Comparison of ENCODE assay signal across 20 cellular contexts in genomic region chr19:3266092-3266693, GRCh38. TPM values are rescaled to one million over a fixed set of nuclear protein-coding genes. Genes with fewer than 3 reads are reported as not detected.
A peak's percentile ranks its signal among the peaks of the same experiment; 100 is the strongest.
DNase-seq lines count a peak whose midpoint lies in the region; ATAC-seq, FAIRE-seq and TF ChIP-seq lines count a peak whose summit lies in the region.
"Had no signal": no experiment of that assay in that cellular context is flagged by ENCODE, and none has a peak within 500 bp of the region (broad histone marks: within the 10 kb centered on the region; RNA-seq: fewer than 3 reads in every experiment).

No MANE protein-coding gene starts in this region.

- H3K9ac ChIP-seq in K562 (ENCODE audit: insufficient read depth in 1 of 2, low read depth in 2 of 2, low read length in 2 of 2): no peak overlapping the region
- H3K9ac ChIP-seq in neural progenitor cell: no peak overlapping the region
- H3K9ac ChIP-seq: BLaER1 had no signal

- peaks cover 4% of the 10 kb centered on the region for H3K9me3 Mint-ChIP-seq in neural progenitor cell
- H3K9me3 Mint-ChIP-seq in Caco-2 (ENCODE audit: unreplicated experiment): no peaks in the 10 kb centered on the region
- H3K9me3 Mint-ChIP-seq in activated naive CD4-positive, alpha-beta T cell treated with anti-CD3 and anti-CD28 coated beads, Interleukin-2, amount 10 ng/mL, durations not matched to agents 7 days and 5 days: no peaks in the 10 kb centered on the region
- H3K9me3 Mint-ChIP-seq: CD8-positive, alpha-beta T cell had no signal

- POLR2A ChIA-PET in HEK293 (lab: Yijun Ruan, JAX) (interaction anchor here (1.1 kb wide), 1 partner anchor 10 kb away, joined by 5 read pairs; no protein-coding TSS in a partner anchor), K562 (lab: Yijun Ruan, JAX) (interaction anchor here (1.0 kb wide), 1 partner anchor 9 kb away, joined by 3 read pairs; no protein-coding TSS in a partner anchor), Caco-2 (lab: Charles Lee) (no interaction called here)

- H3K4me3 ChIP-seq in HEK293 (ENCODE audit: low read depth, low read length) (no peak overlapping the region), K562 (no peak overlapping the region), dorsolateral prefrontal cortex (no peak overlapping the region), neural progenitor cell (no peak overlapping the region), Caco-2 (ENCODE audit: low read depth, low read length) (no peak overlapping the region)
- H3K4me3 ChIP-seq: BLaER1, GM23338 had no signal

- H3K27ac Mint-ChIP-seq in neural progenitor cell: no peak overlapping the region
- H3K27ac Mint-ChIP-seq in Caco-2 (ENCODE audit: unreplicated experiment): no peak overlapping the region
- H3K27ac Mint-ChIP-seq in activated naive CD4-positive, alpha-beta T cell treated with anti-CD3 and anti-CD28 coated beads, Interleukin-2, amount 10 ng/mL, durations not matched to agents 7 days and 5 days: no peak overlapping the region
- H3K27ac Mint-ChIP-seq: CD8-positive, alpha-beta T cell; GM23338 had no signal

- peaks cover 11% of the 10 kb centered on the region for H3K4me1 Mint-ChIP-seq in neural progenitor cell
- no peaks in the 10 kb centered on the region for H3K4me1 Mint-ChIP-seq in Caco-2 (ENCODE audit: low read depth, unreplicated experiment)
- no peaks in the 10 kb centered on the region for H3K4me1 Mint-ChIP-seq in activated naive CD4-positive, alpha-beta T cell treated with anti-CD3 and anti-CD28 coated beads, Interleukin-2, amount 10 ng/mL, durations not matched to agents 7 days and 5 days
- H3K4me1 Mint-ChIP-seq: CD14-positive monocyte, GM23338 had no signal

- H3F3A ChIP-seq in neural progenitor cell (ENCODE audit: low read depth): no peaks in the 10 kb centered on the region

- H3K9me1 ChIP-seq in K562 (ENCODE audit: control insufficient read depth, insufficient read depth, low read length): no peaks in the 10 kb centered on the region

- peak in 1 of 4 experiments; percentile 28 for DNase-seq in K562 (ENCODE audit: extremely low read depth in 1 of 4, low spot score in 3 of 4)
- DNase-seq in dorsolateral prefrontal cortex: no peak
- no peak for DNase-seq in neural progenitor cell (ENCODE audit: low spot score)
- DNase-seq in GM10266 (ENCODE audit: extremely low spot score): no peak
- no peak for DNase-seq in activated CD4-positive, CD25-positive, alpha-beta regulatory T cell treated with anti-CD3 and anti-CD28 coated beads, Interleukin-2, amount 50 U/mL, for 72 hours
- no peak for DNase-seq in Caco-2
- DNase-seq in activated naive CD4-positive, alpha-beta T cell treated with anti-CD3 and anti-CD28 coated beads, Interleukin-2, amount 10 ng/mL, durations not matched to agents 7 days and 5 days: no peak
- DNase-seq: 8988T; CD8-positive, alpha-beta T cell; DMS 273 treated with DMSO at 0.1 percent for 48 hours; DMS53; H7 had no signal

- in situ Hi-C loops in K562 (cut with MboI): no loop called here

- FAIRE-seq in K562 (lab: Jason Lieb, UNC): peak; percentile 29
- FAIRE-seq: G401.6, GM12892, GM18507 had no signal

- H3K27ac ChIP-seq in HEK293 (ENCODE audit: extremely low read depth, low read depth, low read length) (no peak overlapping the region), K562 (ENCODE audit: extremely low read depth, low read depth, low read length) (no peak overlapping the region), dorsolateral prefrontal cortex (peak overlapping the region in 46 of 59 donors; percentile 16 to 81 (median 64)), neural progenitor cell (no peak overlapping the region)
- H3K27ac ChIP-seq: BLaER1 had no signal

- H2AFZ ChIP-seq in K562 (ENCODE audit: low read depth, low read length) (no peak overlapping the region), neural progenitor cell (replicated peaks) (no peak overlapping the region)
- H2AFZ ChIP-seq: GM23338 had no signal

- H3K4me1 ChIP-seq in HEK293 (ENCODE audit: control insufficient read depth, insufficient read depth, low read length) (peaks cover 2% of the 10 kb centered on the region; the same call in 1 of the 2 replicates), K562 (replicated peaks in 1 of 2; ENCODE audit: control insufficient read depth in 2 of 2, insufficient read depth in 2 of 2, low read length in 2 of 2) (peaks cover 0 to 15% of the 10 kb centered on the region in 2 experiments; a peak in 3 of 5 replicates), neural progenitor cell (no peaks in the 10 kb centered on the region), Caco-2 (no peaks in the 10 kb centered on the region)

- TF ChIP-seq POLR2A in K562 (conservative IDR thresholded peaks at IDR 0.05): no peak

- TF ChIP-seq CTCF in HEK293 (tag by site-specific recombination; IDR thresholded peaks at IDR 0.05): no peak
- TF ChIP-seq CTCF in K562 (IDR thresholded peaks at IDR 0.05 in 2 of 3, conservative IDR thresholded peaks at IDR 0.05 in 1 of 3; ENCODE audit: insufficient read depth in 2 of 3, low read depth in 1 of 3, low read length in 3 of 3): no peak
- TF ChIP-seq CTCF in dorsolateral prefrontal cortex (IDR thresholded peaks at IDR 0.05 in 54 of 56, conservative IDR thresholded peaks at IDR 0.05 in 2 of 56; ENCODE audit: low read depth in 1 of 56, partially characterized antibody in 56 of 56): no peak
- TF ChIP-seq CTCF in neural progenitor cell (IDR thresholded peaks at IDR 0.05): no peak
- TF ChIP-seq CTCF in GM10266 (IDR thresholded peaks at IDR 0.05; ENCODE audit: control insufficient read depth, insufficient read depth, low read depth, missing control alignments): no peak
- no peak for TF ChIP-seq CTCF in Caco-2 (IDR thresholded peaks at IDR 0.05; ENCODE audit: insufficient read depth in 1 of 2, low read depth in 1 of 2, low read length in 1 of 2, severe bottlenecking in 1 of 2, unreplicated experiment in 1 of 2)

- peaks cover 4% of the 10 kb centered on the region; the same call in 1 of the 2 replicates for H4K20me1 ChIP-seq in K562 (replicated peaks; ENCODE audit: control insufficient read depth, insufficient read depth, low read length)
- peaks cover 26% of the 10 kb centered on the region for H4K20me1 ChIP-seq in neural progenitor cell (ENCODE audit: low read depth)

- H3K79me2 ChIP-seq in K562 (ENCODE audit: control insufficient read depth, insufficient read depth, low read length) (no peaks in the 10 kb centered on the region), neural progenitor cell (ENCODE audit: low read depth) (no peaks in the 10 kb centered on the region)

- 8% methylated on average over 16 of the region's 19 CpGs for WGBS in K562 (ENCODE audit: insufficient coverage, low coverage, missing lambda C conversion rate)

- H3K27me3 Mint-ChIP-seq in neural progenitor cell (ENCODE audit: insufficient read depth, low read depth): peaks cover 12% of the 10 kb centered on the region
- peaks cover 14% of the 10 kb centered on the region for H3K27me3 Mint-ChIP-seq in Caco-2 (ENCODE audit: insufficient read depth, unreplicated experiment)
- peaks cover 44% of the 10 kb centered on the region for H3K27me3 Mint-ChIP-seq in activated naive CD4-positive, alpha-beta T cell treated with anti-CD3 and anti-CD28 coated beads, Interleukin-2, amount 10 ng/mL, durations not matched to agents 7 days and 5 days

- no peaks in the 10 kb centered on the region for H3K36me3 ChIP-seq in HEK293 (ENCODE audit: control insufficient read depth in 2 of 2, insufficient read depth in 1 of 2, low read length in 2 of 2)
- H3K36me3 ChIP-seq in K562 (ENCODE audit: control insufficient read depth, insufficient read depth, low read length): no peaks in the 10 kb centered on the region
- no peaks in the 10 kb centered on the region for H3K36me3 ChIP-seq in neural progenitor cell
- H3K36me3 ChIP-seq in Caco-2 (ENCODE audit: control insufficient read depth, insufficient read depth, low read length): no peaks in the 10 kb centered on the region
- H3K36me3 ChIP-seq: BLaER1 had no signal

- CTCF ChIA-PET in HEK293 (lab: Yijun Ruan, JAX): interaction anchor here (0.6 to 1.7 kb wide), 2 partner anchors 9 to 13 kb away, joined by 3 to 5 read pairs; no protein-coding TSS in a partner anchor
- CTCF ChIA-PET in K562 (lab: Yijun Ruan, JAX; ENCODE audit: low intra/inter-chr PET ratio): interaction anchor here (0.6 kb wide), 1 partner anchor 75 kb away, joined by 3 read pairs; no protein-coding TSS in a partner anchor
- CTCF ChIA-PET in Caco-2 (lab: Charles Lee): no interaction called here
- CTCF ChIA-PET in activated naive CD4-positive, alpha-beta T cell treated with anti-CD3 and anti-CD28 coated beads, Interleukin-2, amount 10 ng/mL, durations not matched to agents 7 days and 5 days (lab: Charles Lee): interaction anchor here (0.8 kb wide), 1 partner anchor 36 kb away, joined by 3 read pairs; no protein-coding TSS in a partner anchor

- H3K9me3 ChIP-seq in HEK293 (ENCODE audit: control insufficient read depth, insufficient read depth, low read depth, low read length): no peaks in the 10 kb centered on the region
- no peaks in the 10 kb centered on the region for H3K9me3 ChIP-seq in K562 (replicated peaks; ENCODE audit: control insufficient read depth, insufficient read depth, low read depth, low read length)
- H3K9me3 ChIP-seq in neural progenitor cell (ENCODE audit: low read depth): no peaks in the 10 kb centered on the region
- H3K9me3 ChIP-seq in Caco-2: no peaks in the 10 kb centered on the region

- no TSS peak for BruUV-seq in K562 (replicated peaks; lab: Mats Ljungman, UMichigan)
- BruUV-seq in Caco-2 (replicated peaks; lab: Mats Ljungman, UMichigan): no TSS peak

- no peak for ATAC-seq in K562
- ATAC-seq: CD8-positive, alpha-beta T cell; GM23338 had no signal

- intact Hi-C loops in K562 (cut with micrococcal nuclease): no loop called here
- intact Hi-C loops in dorsolateral prefrontal cortex (cut with DNase I): no loop called here
- intact Hi-C loops in Caco-2 (cut with micrococcal nuclease; ENCODE audit: unreplicated experiment): no loop called here

- TF ChIP-seq EP300 in K562 (IDR thresholded peaks at IDR 0.05; ENCODE audit: low read length): no peak

- H3K36me3 Mint-ChIP-seq in neural progenitor cell: no peaks in the 10 kb centered on the region
- no peaks in the 10 kb centered on the region for H3K36me3 Mint-ChIP-seq in Caco-2 (ENCODE audit: insufficient read depth, unreplicated experiment)
- H3K36me3 Mint-ChIP-seq in activated naive CD4-positive, alpha-beta T cell treated with anti-CD3 and anti-CD28 coated beads, Interleukin-2, amount 10 ng/mL, durations not matched to agents 7 days and 5 days: no peaks in the 10 kb centered on the region
- H3K36me3 Mint-ChIP-seq: CD14-positive monocyte; CD8-positive, alpha-beta T cell had no signal

- H3K4me3 Mint-ChIP-seq in neural progenitor cell (peak overlapping the region; percentile 39), Caco-2 (ENCODE audit: unreplicated experiment) (no peak overlapping the region)
- no peak overlapping the region for H3K4me3 Mint-ChIP-seq in activated naive CD4-positive, alpha-beta T cell treated with anti-CD3 and anti-CD28 coated beads, Interleukin-2, amount 10 ng/mL, durations not matched to agents 7 days and 5 days
- H3K4me3 Mint-ChIP-seq: CD14-positive monocyte; CD8-positive, alpha-beta T cell; GM23338 had no signal

- H3K4me2 ChIP-seq in K562 (ENCODE audit: insufficient read depth, low read length) (0 out of 2 replicates have a peak overlapping the region, but pooled peaks have one; percentile 3), neural progenitor cell (no peak overlapping the region)
- H3K4me2 ChIP-seq: BLaER1, GM23338 had no signal

- H3K27me3 ChIP-seq in K562 (ENCODE audit: control insufficient read depth in 2 of 2, insufficient read depth in 2 of 2, low read length in 2 of 2) (peaks cover 0 to 22% of the 10 kb centered on the region in 2 experiments; a peak in 2 of 5 replicates), dorsolateral prefrontal cortex (peaks cover 0 to 6% (median 0%) of the 10 kb centered on the region in 45 donors), neural progenitor cell (peaks cover 26% of the 10 kb centered on the region), Caco-2 (replicated peaks; ENCODE audit: control insufficient read depth, insufficient read depth, low read length) (no peaks in the 10 kb centered on the region)

- no peak for TF ChIP-seq RAD21 in K562 (CRISPR knock-in tag; conservative IDR thresholded peaks at IDR 0.05 in 1 of 2, IDR thresholded peaks at IDR 0.05 in 1 of 2)

RNA-seq across cellular contexts. Expression of gene CELF5, which starts 41.7 kb away (rescaled TPM):
- 0.18 and 0.69 TPM in 2 replicates for total RNA-seq in K562 (2011; cell fraction: chromatin; rRNA removed; ENCODE audit: low replicate concordance)
- total RNA-seq in K562 (2011; cell fraction: nucleolus; rRNA removed): 0.50 and 0.53 TPM in 2 replicates
- total RNA-seq in K562 (2011; cell fraction: nucleoplasm; rRNA removed): 0.81 and 0.99 TPM in 2 replicates
- 0.05 and 0.73 TPM in 2 replicates for total RNA-seq in K562 (2014; rRNA removed)
- total RNA-seq in K562 (2014; rRNA removed; fragmentation: Illumina TruSeq; extraction: Trizol): 0.07 and 0.26 TPM in 2 replicates
- 0.36 and 0.41 TPM in 2 replicates for total RNA-seq in K562 (2015; rRNA removed; fragmentation: Illumina TruSeq; extraction: Trizol)
- total RNA-seq in K562 (2021): 0.29 and 0.49 TPM in 2 replicates
- polyA plus RNA-seq in K562 (2011; rRNA removed): 0.28 and 0.38 TPM in 2 replicates
- 0.21 and 0.25 TPM in 2 replicates for polyA plus RNA-seq in K562 (2011; cell fraction: cytosol; rRNA removed)
- polyA plus RNA-seq in K562 (2011; cell fraction: nucleus; rRNA removed): 1.4 and 2.7 TPM in 2 replicates
- 0.52 and 0.54 TPM in 2 replicates for polyA plus RNA-seq in K562 (2012)
- polyA plus RNA-seq in K562 (2014; fragmentation: Illumina TruSeq; extraction: Trizol): 0.22 and 0.39 TPM in 2 replicates
- under 1 TPM; 0.01 to 0.07 TPM for polyA plus RNA-seq in K562 (2014; fragmentation: Nextera tagmentation; extraction: Ambion mirVana)
- polyA plus RNA-seq in K562 (2014; rRNA removed): 0.27 and 0.56 TPM in 2 replicates
- polyA minus RNA-seq in K562 (2011; rRNA and poly(A)+ RNA removed): 0.18 and 0.30 TPM in 2 replicates
- not detected in 2 replicates for polyA minus RNA-seq in K562 (2011; cell fraction: cytosol; rRNA and poly(A)+ RNA removed)
- polyA minus RNA-seq in K562 (2011; cell fraction: nucleus; rRNA and poly(A)+ RNA removed): 0.27 and 0.44 TPM in 2 replicates
- 100 to 1,000 TPM in 42 of 120 experiments, 10 to 100 TPM in 78; 29.0 to 154 (median 91.2) TPM for total RNA-seq in dorsolateral prefrontal cortex
- total RNA-seq in neural progenitor cell (ENCODE audit: low replicate concordance): 7.9 and 16.1 TPM in 2 replicates
- total RNA-seq in Caco-2 (2022): 0.07 TPM in 1 of 2 replicates, not detected in the other
- polyA plus RNA-seq: AG04450, CD14-positive monocyte had no signal

Comparison
In these comparisons a context has a peak if more than half of its experiments do, and no peak if none do; other contexts are left out.
1. H3K27ac ChIP-seq: peak in dorsolateral prefrontal cortex (46 of 59); none in HEK293 (single experiment), K562 (single experiment) and neural progenitor cell (single experiment).
2. Of the 44 proteins assayed by ChIP-seq in both K562 and HEK293: peak only in K562: none; only in HEK293: none; in both: ZNF146; in neither: 43.